ENCODE assay signal across 8 cellular contexts in genomic region chr20:57390604-57391438, GRCh38. TPM values are rescaled to one million over a fixed set of nuclear protein-coding genes. Genes with fewer than 3 reads are reported as not detected.
DNase-seq lines count a peak whose midpoint lies in the region; ATAC-seq and TF ChIP-seq lines count a peak whose summit lies in the region.

TSS of gene RBM38 (plus strand) at chr20:57391396. CDS start at chr20:57391582, 186 bp downstream.

- no peaks in the 10 kb centered on the region for H3K27me3 ChIP-seq in OCI-LY1 (ENCODE audit: insufficient read depth, low read length)
- no peaks in the 10 kb centered on the region for H3K27me3 ChIP-seq in esophagus (ENCODE audit: control insufficient read depth in 1 of 2, insufficient read depth in 2 of 2, low read length in 2 of 2)
- no peaks in the 10 kb centered on the region for H3K27me3 ChIP-seq in muscle layer of colon (ENCODE audit: control insufficient read depth in 1 of 2, insufficient read depth in 2 of 2, low read length in 2 of 2)

- peak within 1 kb of the TSS; percentile 55 for H3K4me3 ChIP-seq in AG09309 (ENCODE audit: control insufficient read depth, low read depth, low read length)
- peak within 1 kb of the TSS; percentile 74 for H3K4me3 ChIP-seq in OCI-LY1 (ENCODE audit: low read depth, low read length, poor library complexity, severe bottlenecking)
- peak within 1 kb of the TSS; percentile 64 to 80 for H3K4me3 ChIP-seq in esophagus (ENCODE audit: low read depth in 1 of 2, low read length in 2 of 2)
- H3K4me3 ChIP-seq in muscle layer of colon (ENCODE audit: low read depth in 1 of 2, low read length in 2 of 2), result peak within 1 kb of the TSS; percentile 58 to 85

- peaks cover 39% of the 10 kb centered on the region for H3K36me3 ChIP-seq in OCI-LY1 (ENCODE audit: insufficient read depth, low read length)
- peaks cover 5 to 6% of the 10 kb centered on the region in 2 donors for H3K36me3 ChIP-seq in esophagus (ENCODE audit: control insufficient read depth in 2 of 2, insufficient read depth in 2 of 2, low read length in 1 of 2)
- peaks cover 9% of the 10 kb centered on the region for H3K36me3 ChIP-seq in muscle layer of colon (ENCODE audit: insufficient read depth, low read length)

- H3K9me2 ChIP-seq in OCI-LY1 (ENCODE audit: low read depth, low read length), result no peaks in the 10 kb centered on the region

- ATAC-seq in HG03159 (IDR thresholded peaks at IDR 0.05; ENCODE audit: unreplicated experiment), result peak; percentile 49

- peak; percentile 80 for TF ChIP-seq POLR2A in GM18526 (IDR thresholded peaks at IDR 0.05; ENCODE audit: extremely low read depth, insufficient read length)

- H3K9me3 ChIP-seq in OCI-LY1 (ENCODE audit: low read length), result no peaks in the 10 kb centered on the region
- no peaks in the 10 kb centered on the region for H3K9me3 ChIP-seq in esophagus (ENCODE audit: control insufficient read depth in 2 of 2, insufficient read depth in 1 of 2, low read depth in 1 of 2, low read length in 1 of 2)
- no peaks in the 10 kb centered on the region for H3K9me3 ChIP-seq in muscle layer of colon (ENCODE audit: low read length)

- TF ChIP-seq CTCF in AG09309 (IDR thresholded peaks at IDR 0.05; ENCODE audit: control insufficient read depth, insufficient read depth, low read depth, low read length, missing control alignments) (no peak), OCI-LY1 (IDR thresholded peaks at IDR 0.05; ENCODE audit: low read length) (0 out of 2 replicates have a peak, but pooled peaks have one; percentile 7)

- peak within 1 kb of the TSS; percentile 84 for H3K9ac ChIP-seq in OCI-LY1 (ENCODE audit: low read length)
- peak within 1 kb of the TSS; percentile 98 for H3K9ac ChIP-seq in muscle layer of colon (ENCODE audit: low read length)

- 21 to 24% methylated on average over 71 to 78 of the region's 78 CpGs for WGBS in esophagus, 2 donors

- H2AFZ ChIP-seq in OCI-LY1 (ENCODE audit: low read length), result no peak within 1 kb of the TSS

- H3K4me1 ChIP-seq in OCI-LY1 (ENCODE audit: insufficient read depth, low read length, severe bottlenecking) (peaks cover 70% of the 10 kb centered on the region), esophagus (ENCODE audit: control insufficient read depth in 2 of 2, insufficient read depth in 2 of 2, low read length in 1 of 2) (peaks cover 5 to 21% of the 10 kb centered on the region in 2 donors), muscle layer of colon (ENCODE audit: insufficient read depth, low read length) (peaks cover 47% of the 10 kb centered on the region)

- DNase-seq in AG09309 (ENCODE audit: low read depth), result no peak
- DNase-seq in activated T-cell treated with anti-CD3 and anti-CD28 coated beads, Interleukin-2, amount 50 U/mL, for 1 hour, result peak; percentile 80
- DNase-seq in stimulated activated CD8-positive, alpha-beta memory T cell treated with anti-CD3 and anti-CD28 coated beads, Interleukin-7, amount 100 ng/mL, for 1 hour (ENCODE audit: low read depth in 2 of 2), result peak; percentile 51 to 53

- H3K27ac ChIP-seq in OCI-LY1 (ENCODE audit: low read depth, low read length, poor library complexity, severe bottlenecking) (peak within 1 kb of the TSS; percentile 99), esophagus (ENCODE audit: low read depth in 2 of 2, low read length in 1 of 2) (peak within 1 kb of the TSS; percentile 80 to 85), muscle layer of colon (ENCODE audit: low read depth, low read length) (peak within 1 kb of the TSS; percentile 94)

- peaks cover 5% of the 10 kb centered on the region; the same call in 1 of the 2 replicates for H3F3A ChIP-seq in OCI-LY1 (ENCODE audit: insufficient read depth, low read length)

- peak within 1 kb of the TSS; percentile 95 for H3K4me2 ChIP-seq in OCI-LY1 (ENCODE audit: low read length)

- peaks cover 28% of the 10 kb centered on the region for H3K79me2 ChIP-seq in OCI-LY1 (ENCODE audit: insufficient read depth, low read length)

- H4K20me1 ChIP-seq in OCI-LY1 (ENCODE audit: insufficient read depth, low read length), result no peaks in the 10 kb centered on the region

RNA-seq across cellular contexts. Expression of gene RBM38, which starts in this region (rescaled TPM):
- polyA plus RNA-seq in esophagus, result 10 to 100 TPM; 10.9 to 13.8 TPM
